In the genomic region with DNA sequence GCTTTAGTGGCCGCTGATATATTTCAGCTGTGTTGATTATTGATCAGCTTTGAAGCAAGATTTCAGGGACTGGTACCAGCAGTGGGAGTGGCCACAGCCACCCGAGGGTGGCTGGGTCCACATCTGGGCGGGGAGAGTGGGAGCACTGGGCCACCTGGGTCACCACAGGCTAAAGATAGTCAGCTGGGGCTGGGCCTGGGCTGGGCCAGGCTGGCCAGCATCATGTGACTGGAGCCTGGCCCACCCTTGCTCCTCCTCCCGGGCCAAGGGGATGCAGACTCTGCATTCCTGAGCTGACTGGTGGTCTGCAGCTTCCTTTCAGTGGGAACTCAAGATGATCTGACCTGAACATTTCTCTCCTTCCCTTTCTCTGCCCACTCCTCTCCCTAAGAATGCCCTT, we compare ENCODE assay signal across 9 cellular contexts. TPM values are rescaled to one million over a fixed set of nuclear protein-coding genes. Genes with fewer than 3 reads are reported as not detected.
DNase-seq lines count a peak whose midpoint lies in the region; ATAC-seq and TF ChIP-seq lines count a peak whose summit lies in the region.
"Had no signal": no experiment of that assay in that cellular context is flagged by ENCODE, and none has a peak within 500 bp of the region (broad histone marks: within the 10 kb centered on the region; RNA-seq: fewer than 3 reads in every experiment).

No MANE protein-coding gene starts in this region.

- H3K9me3 Mint-ChIP-seq in activated T-helper 17 cell treated with anti-CD3 and anti-CD28 coated beads, Interleukin-2, amount 50 U/mL, for 72 hours = no peaks in the 10 kb centered on the region
- H3K9me3 Mint-ChIP-seq in stimulated activated naive B cell treated with anti-CD40 and anti-IgM and Interleukin-4, amounts not matched to agents 10 μg/mL and 1 μg/mL and 100 μg/mL, for 72 hours = no peaks in the 10 kb centered on the region

- no peaks in the 10 kb centered on the region for H3K27me3 Mint-ChIP-seq in activated T-helper 17 cell treated with anti-CD3 and anti-CD28 coated beads, Interleukin-2, amount 50 U/mL, for 72 hours
- H3K27me3 Mint-ChIP-seq in stimulated activated naive B cell treated with anti-CD40 and anti-IgM and Interleukin-4, amounts not matched to agents 10 μg/mL and 1 μg/mL and 100 μg/mL, for 72 hours = no peaks in the 10 kb centered on the region

- TF ChIP-seq CTCF in HEK293 (tag by site-specific recombination; IDR thresholded peaks at IDR 0.05) = no peak

- POLR2A ChIA-PET in HEK293 (lab: Yijun Ruan, JAX) = no interaction called here

- peaks cover 34% of the 10 kb centered on the region for H3K4me1 ChIP-seq in HEK293 (ENCODE audit: control insufficient read depth, insufficient read depth, low read length)

- no peaks in the 10 kb centered on the region for H3K36me3 ChIP-seq in HEK293 (ENCODE audit: control insufficient read depth in 2 of 2, insufficient read depth in 1 of 2, low read length in 2 of 2)

- H3K9me3 ChIP-seq in HEK293 (ENCODE audit: control insufficient read depth, insufficient read depth, low read depth, low read length) = no peaks in the 10 kb centered on the region

- no peak for ATAC-seq in activated T-helper 17 cell treated with anti-CD3 and anti-CD28 coated beads, Interleukin-2, amount 50 U/mL, for 72 hours (replicated peaks)
- ATAC-seq in left colon (peak; percentile 59), HG03159 (IDR thresholded peaks at IDR 0.05; ENCODE audit: unreplicated experiment) (no peak)
- ATAC-seq in stimulated activated naive B cell treated with anti-CD40 and anti-IgM and Interleukin-4, amounts not matched to agents 10 μg/mL and 1 μg/mL and 100 μg/mL, for 72 hours (replicated peaks) = peak in 1 of 2 donors; percentile 27

- H3K27ac Mint-ChIP-seq in activated T-helper 17 cell treated with anti-CD3 and anti-CD28 coated beads, Interleukin-2, amount 50 U/mL, for 72 hours = peak overlapping the region; percentile 86
- peak overlapping the region; percentile 6 for H3K27ac Mint-ChIP-seq in stimulated activated naive B cell treated with anti-CD40 and anti-IgM and Interleukin-4, amounts not matched to agents 10 μg/mL and 1 μg/mL and 100 μg/mL, for 72 hours

- peaks cover 5% of the 10 kb centered on the region for H3K36me3 Mint-ChIP-seq in activated T-helper 17 cell treated with anti-CD3 and anti-CD28 coated beads, Interleukin-2, amount 50 U/mL, for 72 hours (ENCODE audit: low read depth)
- peaks cover 7 to 24% of the 10 kb centered on the region in 2 donors for H3K36me3 Mint-ChIP-seq in stimulated activated naive B cell treated with anti-CD40 and anti-IgM and Interleukin-4, amounts not matched to agents 10 μg/mL and 1 μg/mL and 100 μg/mL, for 72 hours

- H3K4me3 Mint-ChIP-seq in activated T-helper 17 cell treated with anti-CD3 and anti-CD28 coated beads, Interleukin-2, amount 50 U/mL, for 72 hours = no peak overlapping the region
- no peak overlapping the region for H3K4me3 Mint-ChIP-seq in stimulated activated naive B cell treated with anti-CD40 and anti-IgM and Interleukin-4, amounts not matched to agents 10 μg/mL and 1 μg/mL and 100 μg/mL, for 72 hours

- H3K27ac ChIP-seq in HEK293 (ENCODE audit: extremely low read depth, low read depth, low read length) = no peak overlapping the region

- H3K4me1 Mint-ChIP-seq in activated T-helper 17 cell treated with anti-CD3 and anti-CD28 coated beads, Interleukin-2, amount 50 U/mL, for 72 hours = peaks cover 41% of the 10 kb centered on the region
- peaks cover 65 to 84% of the 10 kb centered on the region in 2 donors for H3K4me1 Mint-ChIP-seq in stimulated activated naive B cell treated with anti-CD40 and anti-IgM and Interleukin-4, amounts not matched to agents 10 μg/mL and 1 μg/mL and 100 μg/mL, for 72 hours

- no peak for DNase-seq in left colon
- no peak for DNase-seq in stimulated activated naive B cell treated with anti-CD40 and anti-IgM and Interleukin-4, amounts not matched to agents 10 μg/mL and 1 μg/mL and 100 μg/mL, for 72 hours
- no peak for DNase-seq in NCI-H1436 (lab: John Stamatoyannopoulos, UW)
- no peak for DNase-seq in stimulated activated CD4-positive, alpha-beta T cell treated with anti-CD3 and anti-CD28 coated beads, Interleukin-4, amount 100 ng/mL, for 24 hours
- DNase-seq: cerebellar nuclear complex, IMR-90 had no signal

- intact Hi-C loops in left colon (cut with DNase I, micrococcal nuclease) = no loop called here

- CTCF ChIA-PET in HEK293 (lab: Yijun Ruan, JAX) = no interaction called here

- H3K4me3 ChIP-seq in HEK293 (ENCODE audit: low read depth, low read length) = no peak overlapping the region

TF ChIP-seq in HEK293, 187 proteins besides CTCF, POLR2A, EP300 and RAD21:
- TF ChIP-seq ZNF223 (tag by site-specific recombination; IDR thresholded peaks at IDR 0.05) (0 out of 2 replicates have a peak, but pooled peaks have one; percentile 50), ZNF621 (tag by site-specific recombination; IDR thresholded peaks at IDR 0.05) (no peak)
TF ChIP-seq in HEK293: peak in this region for 1.

RNA-seq across cellular contexts. Expression of a gene that starts 27.1 kb away (rescaled TPM):
- 100 to 1,000 TPM; 121 to 242 TPM for total RNA-seq in activated T-helper 17 cell treated with anti-CD3 and anti-CD28 coated beads, Interleukin-2, amount 50 U/mL, for 72 hours
- total RNA-seq in left colon = 100 to 1,000 TPM; 118 to 161 TPM
